7 cellular contexts compared by ENCODE assay signal in genomic region chr9:131366745-131367401, GRCh38. TPM values are rescaled to one million over a fixed set of nuclear protein-coding genes. Genes with fewer than 3 reads are reported as not detected.
A peak's percentile ranks its signal among the peaks of the same experiment; 100 is the strongest.
DNase-seq lines count a peak whose midpoint lies in the region; ATAC-seq and TF ChIP-seq lines count a peak whose summit lies in the region.

No MANE protein-coding gene starts in this region.

- intact Hi-C loops in left ventricle myocardium inferior (cut with micrococcal nuclease), result loop anchor here (10.0 kb wide), 1 partner anchor 108 kb away; no protein-coding TSS in a partner anchor

- H3K27me3 Mint-ChIP-seq in stimulated activated naive CD8-positive, alpha-beta T cell treated with anti-CD3 and anti-CD28 coated beads, Interleukin-15, amount 100 ng/mL, for 72 hours, result no peaks in the 10 kb centered on the region
- no peaks in the 10 kb centered on the region for H3K27me3 Mint-ChIP-seq in activated naive CD8-positive, alpha-beta T cell treated with anti-CD3 and anti-CD28 coated beads for 36 hours

- ATAC-seq in SK-N-SH treated with all-trans-retinoic acid at 6 μM for 48 hours (peak; percentile 76), GM19035 (IDR thresholded peaks at IDR 0.05; ENCODE audit: unreplicated experiment) (no peak)
- ATAC-seq in stimulated activated naive CD8-positive, alpha-beta T cell treated with anti-CD3 and anti-CD28 coated beads, Interleukin-15, amount 100 ng/mL, for 72 hours, result no peak

- H3K9me3 ChIP-seq in HAP-1 (no peaks in the 10 kb centered on the region), left ventricle myocardium inferior (replicated peaks) (no peaks in the 10 kb centered on the region), suprapubic skin (no peaks in the 10 kb centered on the region)

- H3K9me3 Mint-ChIP-seq in stimulated activated naive CD8-positive, alpha-beta T cell treated with anti-CD3 and anti-CD28 coated beads, Interleukin-15, amount 100 ng/mL, for 72 hours, result no peaks in the 10 kb centered on the region
- H3K9me3 Mint-ChIP-seq in activated naive CD8-positive, alpha-beta T cell treated with anti-CD3 and anti-CD28 coated beads for 36 hours, result no peaks in the 10 kb centered on the region

- no peaks in the 10 kb centered on the region for H3K36me3 Mint-ChIP-seq in activated naive CD8-positive, alpha-beta T cell treated with anti-CD3 and anti-CD28 coated beads for 36 hours

- no peak for TF ChIP-seq EP300 in suprapubic skin (IDR thresholded peaks at IDR 0.05)

- H3K27ac ChIP-seq in left ventricle myocardium inferior (replicated peaks) (no peak overlapping the region), suprapubic skin (peak overlapping the region; percentile 75)

- TF ChIP-seq POLR2A in suprapubic skin (IDR thresholded peaks at IDR 0.05), result no peak

- in situ Hi-C loops in HAP-1 (cut with MboI; ENCODE audit: low sequenced_read_pairs), result no loop called here

- no peaks in the 10 kb centered on the region for H3K27me3 ChIP-seq in HAP-1 (ENCODE audit: low read depth)
- H3K27me3 ChIP-seq in left ventricle myocardium inferior (ENCODE audit: low read depth), result no peaks in the 10 kb centered on the region
- no peaks in the 10 kb centered on the region for H3K27me3 ChIP-seq in suprapubic skin

- H3K4me3 Mint-ChIP-seq in stimulated activated naive CD8-positive, alpha-beta T cell treated with anti-CD3 and anti-CD28 coated beads, Interleukin-15, amount 100 ng/mL, for 72 hours, result no peak overlapping the region
- H3K4me3 Mint-ChIP-seq in activated naive CD8-positive, alpha-beta T cell treated with anti-CD3 and anti-CD28 coated beads for 36 hours, result no peak overlapping the region

- peak; percentile 63 for TF ChIP-seq CTCF in left ventricle myocardium inferior (IDR thresholded peaks at IDR 0.05; ENCODE audit: borderline replicate concordance)
- no peak for TF ChIP-seq CTCF in suprapubic skin (IDR thresholded peaks at IDR 0.05)

- no peaks in the 10 kb centered on the region for H3K36me3 ChIP-seq in HAP-1 (replicated peaks)
- H3K36me3 ChIP-seq in left ventricle myocardium inferior, result no peaks in the 10 kb centered on the region
- H3K36me3 ChIP-seq in suprapubic skin, result no peaks in the 10 kb centered on the region

- H3K4me3 ChIP-seq in HAP-1 (no peak overlapping the region), left ventricle myocardium inferior (no peak overlapping the region), suprapubic skin (no peak overlapping the region)

- 23% methylated on average over 6 of the region's 6 CpGs for WGBS in suprapubic skin

- H3K4me1 ChIP-seq in HAP-1 (peaks cover 17% of the 10 kb centered on the region), left ventricle myocardium inferior (peaks cover 26% of the 10 kb centered on the region), suprapubic skin (peaks cover 37% of the 10 kb centered on the region)

- peaks cover 17% of the 10 kb centered on the region for H3K4me1 Mint-ChIP-seq in stimulated activated naive CD8-positive, alpha-beta T cell treated with anti-CD3 and anti-CD28 coated beads, Interleukin-15, amount 100 ng/mL, for 72 hours
- H3K4me1 Mint-ChIP-seq in activated naive CD8-positive, alpha-beta T cell treated with anti-CD3 and anti-CD28 coated beads for 36 hours, result peaks cover 17% of the 10 kb centered on the region

- DNase-seq in HAP-1 (ENCODE audit: low spot score in 2 of 2), result peak; percentile 79 to 81
- DNase-seq in left ventricle myocardium inferior, result peak; percentile 26
- DNase-seq in suprapubic skin (ENCODE audit: low spot score in 2 of 2), result no peak
- DNase-seq in stimulated activated naive CD8-positive, alpha-beta T cell treated with anti-CD3 and anti-CD28 coated beads, Interleukin-15, amount 100 ng/mL, for 72 hours, result no peak
- DNase-seq in activated naive CD8-positive, alpha-beta T cell treated with anti-CD3 and anti-CD28 coated beads for 36 hours, result no peak

- no peak overlapping the region for H3K27ac Mint-ChIP-seq in stimulated activated naive CD8-positive, alpha-beta T cell treated with anti-CD3 and anti-CD28 coated beads, Interleukin-15, amount 100 ng/mL, for 72 hours
- no peak overlapping the region for H3K27ac Mint-ChIP-seq in activated naive CD8-positive, alpha-beta T cell treated with anti-CD3 and anti-CD28 coated beads for 36 hours

TF ChIP-seq in SK-N-SH treated with all-trans-retinoic acid at 6 μM for 48 hours, 23 proteins besides CTCF, POLR2A, EP300 and RAD21:
- TF ChIP-seq ESRRG (CRISPR knock-in tag; IDR thresholded peaks at IDR 0.05), result no peak
- no peak for TF ChIP-seq SNAI2 (CRISPR knock-in tag; IDR thresholded peaks at IDR 0.05)
- no peak for TF ChIP-seq BACH2 (CRISPR knock-in tag; IDR thresholded peaks at IDR 0.05; ENCODE audit: borderline replicate concordance)
- TF ChIP-seq ISL1 (CRISPR knock-in tag; IDR thresholded peaks at IDR 0.05), result no peak
- no peak for TF ChIP-seq CSDC2 (CRISPR knock-in tag; IDR thresholded peaks at IDR 0.05)
- TF ChIP-seq CREB5 (CRISPR knock-in tag; IDR thresholded peaks at IDR 0.05; ENCODE audit: low read depth), result no peak

RNA-seq across cellular contexts. Expression of gene PRRC2B, which starts 27.0 kb away (rescaled TPM):
- total RNA-seq in left ventricle myocardium inferior, result 109 TPM
- 100 to 1,000 TPM; 153 to 286 (median 240) TPM for total RNA-seq in suprapubic skin
- total RNA-seq in activated naive CD8-positive, alpha-beta T cell treated with anti-CD3 and anti-CD28 coated beads for 36 hours, result 100 to 1,000 TPM; 128 to 135 TPM

Comparison
In these comparisons a context has a peak if more than half of its experiments do, and no peak if none do; other contexts are left out.
1. DNase-seq: peak in HAP-1 (2 of 2) and left ventricle myocardium inferior (single experiment); none in suprapubic skin (0 of 2), stimulated activated naive CD8-positive, alpha-beta T cell treated with anti-CD3 and anti-CD28 coated beads, Interleukin-15, amount 100 ng/mL, for 72 hours (0 of 2) and activated naive CD8-positive, alpha-beta T cell treated with anti-CD3 and anti-CD28 coated beads for 36 hours (single experiment).